19 cellular contexts compared by ENCODE assay signal in the genomic region with DNA sequence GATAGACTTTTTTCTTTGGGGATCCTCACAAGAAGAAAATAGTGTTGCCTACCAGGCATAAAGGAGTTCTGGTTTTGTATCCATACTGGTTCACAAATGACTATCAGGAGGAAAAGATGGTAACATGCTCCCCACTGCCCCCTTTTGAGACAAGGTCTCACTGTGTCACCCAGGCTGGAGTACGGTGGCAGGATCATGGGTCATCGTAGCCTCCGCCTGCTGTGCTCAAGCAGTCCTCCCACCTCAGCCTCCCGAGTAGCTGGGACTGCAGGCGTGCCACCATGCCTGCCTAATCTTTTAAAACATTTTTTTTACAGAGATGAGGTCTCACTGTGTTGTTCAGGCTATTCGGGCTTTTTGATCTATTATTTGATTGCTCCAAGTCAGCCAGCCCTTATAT.
A peak's percentile ranks its signal among the peaks of the same experiment; 100 is the strongest.
DNase-seq lines count a peak whose midpoint lies in the region; ATAC-seq, FAIRE-seq and TF ChIP-seq lines count a peak whose summit lies in the region.
"Had no signal": no experiment of that assay in that cellular context is flagged by ENCODE, and none has a peak within 500 bp of the region (broad histone marks: within the 10 kb centered on the region; RNA-seq: fewer than 3 reads in every experiment).

No MANE protein-coding gene starts in this region.

- WGBS in HepG2 (ENCODE audit: low lambda C conversion rate): 87% methylated on average over 6 of the region's 6 CpGs
- WGBS in right lobe of liver (ENCODE audit: insufficient coverage, low coverage, low lambda C conversion rate, missing lambda C conversion rate): 94% methylated on average over 6 of the region's 6 CpGs
- WGBS in endodermal cell (ENCODE audit: insufficient coverage in 1 of 2, insufficient read length in 1 of 2), 2 experiments: 87 to 90% methylated on average over 5 to 6 of the region's 6 CpGs

- peaks cover 39% of the 10 kb centered on the region for H4K20me1 ChIP-seq in HepG2 (ENCODE audit: insufficient read depth, low read length)

- H3K36me3 ChIP-seq in HepG2 (replicated peaks in 1 of 2; ENCODE audit: control insufficient read depth in 1 of 2, insufficient read depth in 2 of 2, low read length in 2 of 2) (no peaks in the 10 kb centered on the region), right lobe of liver (no peaks in the 10 kb centered on the region), endodermal cell (ENCODE audit: control insufficient read depth, insufficient read depth, low read length) (no peaks in the 10 kb centered on the region)
- H3K36me3 ChIP-seq: HAP-1 had no signal

- no peaks in the 10 kb centered on the region for H3K9me3 Mint-ChIP-seq in endodermal cell
- no peaks in the 10 kb centered on the region for H3K9me3 Mint-ChIP-seq in immature natural killer cell
- H3K9me3 Mint-ChIP-seq: HFFc6 had no signal

- no peak for ATAC-seq in HepG2
- no peak for ATAC-seq in right lobe of liver
- no peak for ATAC-seq in activated CD4-positive, CD25-positive, alpha-beta regulatory T cell treated with anti-CD3 and anti-CD28 coated beads, Interleukin-2, amount 50 U/mL, for 24 hours

- no peak overlapping the region for H3K4me3 ChIP-seq in HepG2 (replicated peaks in 1 of 3; ENCODE audit: insufficient read depth in 1 of 3, low read depth in 2 of 3, low read length in 3 of 3)
- H3K4me3 ChIP-seq in right lobe of liver: no peak overlapping the region
- H3K4me3 ChIP-seq in endodermal cell (ENCODE audit: low read length): no peak overlapping the region
- H3K4me3 ChIP-seq: BLaER1 treated with 17β-estradiol and CSF1 and Interleukin-3, amounts not matched to agents 10 nM and 100 nM; HAP-1 had no signal

- in situ Hi-C loops in HepG2 (cut with HindIII; ENCODE audit: extremely low pct_ligation_motif_present, low pct_unique_long_range_greater_than_20kb): no loop called here

- peaks cover 5% of the 10 kb centered on the region for H3K4me1 ChIP-seq in HepG2 (ENCODE audit: insufficient read depth, low read length)
- peaks cover 0 to 17% (median 4%) of the 10 kb centered on the region in 4 donors for H3K4me1 ChIP-seq in right lobe of liver
- peaks cover 7% of the 10 kb centered on the region for H3K4me1 ChIP-seq in endodermal cell (ENCODE audit: control insufficient read depth, insufficient read depth, low read length)
- H3K4me1 ChIP-seq: HAP-1 had no signal

- TF ChIP-seq CTCF in HepG2 (CRISPR knock-in tag; IDR thresholded peaks at IDR 0.05) (0 out of 2 replicates have a peak, but pooled peaks have one; percentile 8), right lobe of liver (IDR thresholded peaks at IDR 0.05) (no peak), endodermal cell (conservative IDR thresholded peaks at IDR 0.05) (peak; percentile 39)

- CTCF ChIA-PET in HepG2 (lab: Yijun Ruan, JAX; ENCODE audit: low intra/inter-chr PET ratio, low total read pairs): no interaction called here

- H3K4me2 ChIP-seq in HepG2 (ENCODE audit: low read depth, low read length): no peak overlapping the region
- H3K4me2 ChIP-seq: BLaER1 treated with 17β-estradiol and CSF1 and Interleukin-3, amounts not matched to agents 10 nM and 100 nM had no signal

- peaks cover 95% of the 10 kb centered on the region for H3K79me2 ChIP-seq in HepG2 (ENCODE audit: insufficient read depth, low read length)

- H3K27ac ChIP-seq in HepG2 (ENCODE audit: extremely low read length, insufficient read depth, low read length) (no peak overlapping the region), right lobe of liver (no peak overlapping the region), endodermal cell (ENCODE audit: low read depth, low read length) (no peak overlapping the region)
- H3K27ac ChIP-seq: BLaER1 treated with 17β-estradiol and CSF1 and Interleukin-3, amounts not matched to agents 10 nM and 100 nM had no signal

- TF ChIP-seq EP300 in HepG2 (IDR thresholded peaks at IDR 0.05; ENCODE audit: low read depth in 2 of 2, low read length in 2 of 2): no peak
- TF ChIP-seq EP300 in HepG2 (CRISPR knock-in tag; IDR thresholded peaks at IDR 0.05; ENCODE audit: borderline replicate concordance): no peak

- H3K27ac Mint-ChIP-seq in endodermal cell: no peak overlapping the region
- H3K27ac Mint-ChIP-seq in immature natural killer cell: no peak overlapping the region
- H3K27ac Mint-ChIP-seq: CD4-positive, CD25-positive, alpha-beta regulatory T cell had no signal

- H3K4me3 Mint-ChIP-seq in endodermal cell (no peak overlapping the region), immature natural killer cell (no peak overlapping the region)
- H3K4me3 Mint-ChIP-seq: CD4-positive, CD25-positive, alpha-beta regulatory T cell; HFFc6 had no signal

- POLR2A ChIA-PET in HepG2 (lab: Yijun Ruan, JAX): no interaction called here

- no peaks in the 10 kb centered on the region for H3K27me3 ChIP-seq in HepG2 (ENCODE audit: control insufficient read depth in 1 of 2, insufficient read depth in 2 of 2, low read length in 2 of 2)
- no peaks in the 10 kb centered on the region for H3K27me3 ChIP-seq in right lobe of liver
- no peaks in the 10 kb centered on the region for H3K27me3 ChIP-seq in endodermal cell (ENCODE audit: control insufficient read depth, insufficient read depth, low read length, poor library complexity, severe bottlenecking)
- H3K27me3 ChIP-seq: BLaER1 treated with 17β-estradiol and CSF1 and Interleukin-3, amounts not matched to agents 10 nM and 100 nM had no signal

- H3K27me3 Mint-ChIP-seq in endodermal cell (ENCODE audit: insufficient read depth) (no peaks in the 10 kb centered on the region), immature natural killer cell (ENCODE audit: low read depth in 3 of 3) (peaks cover 0 to 6% (median 1%) of the 10 kb centered on the region in 3 donors)

- H3K4me1 Mint-ChIP-seq in endodermal cell (peaks cover 32% of the 10 kb centered on the region), immature natural killer cell (peaks cover 0 to 1% of the 10 kb centered on the region in 2 donors)
- H3K4me1 Mint-ChIP-seq: CD4-positive, CD25-positive, alpha-beta regulatory T cell had no signal

- DNase-seq in HepG2 (ENCODE audit: low spot score) (no peak), right lobe of liver (no peak), RPMI8226 (peak; percentile 72), endodermal cell (no peak), immature natural killer cell (no peak), SW480 (ENCODE audit: low spot score) (no peak)
- DNase-seq in stimulated activated CD4-positive, alpha-beta T cell treated with anti-CD3 and anti-CD28 coated beads, Interleukin-4, amount 100 ng/mL, for 4 hours: no peak
- DNase-seq: 8988T; AML-193; Calu3; CD4-positive, CD25-positive, alpha-beta regulatory T cell; DMS 273 treated with DMSO at 0.1 percent for 48 hours; DMS79; GOT3; HFFc6 had no signal

- no peak overlapping the region for H2AFZ ChIP-seq in HepG2 (ENCODE audit: low read length)

- TF ChIP-seq RAD21 in HepG2 (CRISPR knock-in tag; IDR thresholded peaks at IDR 0.05): no peak

- TF ChIP-seq POLR2A in HepG2 (IDR thresholded peaks at IDR 0.05; ENCODE audit: insufficient read depth in 1 of 2, low read depth in 2 of 2, low read length in 2 of 2): no peak
- no peak for TF ChIP-seq POLR2A in right lobe of liver (IDR thresholded peaks at IDR 0.05)

- BruUV-seq in HepG2 (replicated peaks; lab: Mats Ljungman, UMichigan): no TSS peak

- intact Hi-C loops in HepG2 (cut with micrococcal nuclease; ENCODE audit: unreplicated experiment): no loop called here
- intact Hi-C loops in right lobe of liver (cut with DNase I): no loop called here

- no peak overlapping the region for H3K9ac ChIP-seq in HepG2 (ENCODE audit: insufficient read depth, low read depth, low read length)
- H3K9ac ChIP-seq in endodermal cell (ENCODE audit: extremely low read depth, low read length, poor library complexity, severe bottlenecking): no peak overlapping the region
- H3K9ac ChIP-seq: BLaER1 treated with 17β-estradiol and CSF1 and Interleukin-3, amounts not matched to agents 10 nM and 100 nM had no signal

- H3K36me3 Mint-ChIP-seq in endodermal cell (ENCODE audit: low read depth) (no peaks in the 10 kb centered on the region), immature natural killer cell (no peaks in the 10 kb centered on the region)
- H3K36me3 Mint-ChIP-seq: CD4-positive, CD25-positive, alpha-beta regulatory T cell had no signal

- no peak for FAIRE-seq in HepG2 (lab: Jason Lieb, UNC)
- FAIRE-seq: GM12891 had no signal

- H3K9me3 ChIP-seq in HepG2 (ENCODE audit: low read length): no peaks in the 10 kb centered on the region
- no peaks in the 10 kb centered on the region for H3K9me3 ChIP-seq in right lobe of liver
- no peaks in the 10 kb centered on the region for H3K9me3 ChIP-seq in endodermal cell (ENCODE audit: control insufficient read depth, low read length)
- H3K9me3 ChIP-seq: BLaER1 treated with 17β-estradiol and CSF1 and Interleukin-3, amounts not matched to agents 10 nM and 100 nM; HAP-1 had no signal

TF ChIP-seq in HepG2, 621 proteins besides CTCF, POLR2A, EP300 and RAD21:
- TF ChIP-seq, protein P1, sequence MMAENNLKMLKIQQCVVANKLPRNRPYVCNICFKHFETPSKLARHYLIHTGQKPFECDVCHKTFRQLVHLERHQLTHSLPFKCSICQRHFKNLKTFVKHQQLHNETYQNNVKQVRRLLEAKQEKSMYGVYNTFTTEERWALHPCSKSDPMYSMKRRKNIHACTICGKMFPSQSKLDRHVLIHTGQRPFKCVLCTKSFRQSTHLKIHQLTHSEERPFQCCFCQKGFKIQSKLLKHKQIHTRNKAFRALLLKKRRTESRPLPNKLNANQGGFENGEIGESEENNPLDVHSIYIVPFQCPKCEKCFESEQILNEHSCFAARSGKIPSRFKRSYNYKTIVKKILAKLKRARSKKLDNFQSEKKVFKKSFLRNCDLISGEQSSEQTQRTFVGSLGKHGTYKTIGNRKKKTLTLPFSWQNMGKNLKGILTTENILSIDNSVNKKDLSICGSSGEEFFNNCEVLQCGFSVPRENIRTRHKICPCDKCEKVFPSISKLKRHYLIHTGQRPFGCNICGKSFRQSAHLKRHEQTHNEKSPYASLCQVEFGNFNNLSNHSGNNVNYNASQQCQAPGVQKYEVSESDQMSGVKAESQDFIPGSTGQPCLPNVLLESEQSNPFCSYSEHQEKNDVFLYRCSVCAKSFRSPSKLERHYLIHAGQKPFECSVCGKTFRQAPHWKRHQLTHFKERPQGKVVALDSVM (CRISPR knock-in tag; IDR thresholded peaks at IDR 0.05): peak; percentile 87
- TF ChIP-seq, protein P2, sequence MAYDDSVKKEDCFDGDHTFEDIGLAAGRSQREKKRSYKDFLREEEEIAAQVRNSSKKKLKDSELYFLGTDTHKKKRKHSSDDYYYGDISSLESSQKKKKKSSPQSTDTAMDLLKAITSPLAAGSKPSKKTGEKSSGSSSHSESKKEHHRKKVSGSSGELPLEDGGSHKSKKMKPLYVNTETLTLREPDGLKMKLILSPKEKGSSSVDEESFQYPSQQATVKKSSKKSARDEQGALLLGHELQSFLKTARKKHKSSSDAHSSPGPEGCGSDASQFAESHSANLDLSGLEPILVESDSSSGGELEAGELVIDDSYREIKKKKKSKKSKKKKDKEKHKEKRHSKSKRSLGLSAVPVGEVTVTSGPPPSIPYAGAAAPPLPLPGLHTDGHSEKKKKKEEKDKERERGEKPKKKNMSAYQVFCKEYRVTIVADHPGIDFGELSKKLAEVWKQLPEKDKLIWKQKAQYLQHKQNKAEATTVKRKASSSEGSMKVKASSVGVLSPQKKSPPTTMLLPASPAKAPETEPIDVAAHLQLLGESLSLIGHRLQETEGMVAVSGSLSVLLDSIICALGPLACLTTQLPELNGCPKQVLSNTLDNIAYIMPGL (CRISPR knock-in tag; IDR thresholded peaks at IDR 0.05; ENCODE audit: borderline replicate concordance in 1 of 2, low read depth in 1 of 2): no peak
- TF ChIP-seq ZNF263 (CRISPR knock-in tag; IDR thresholded peaks at IDR 0.05): peak; percentile 63; the same call in 1 of the 2 replicates

Comparison
In these comparisons a context has a peak if more than half of its experiments do, and no peak if none do; other contexts are left out.
1. CTCF ChIP-seq: peak in HepG2 (single experiment) and endodermal cell (single experiment); none in right lobe of liver (0 of 4).